Comparison of ENCODE assay signal across 21 cellular contexts in genomic region chr17:80625627-80626026, GRCh38.
"Had no signal": no experiment of that assay in that cellular context is flagged by ENCODE, and none has a peak within 500 bp of the region (broad histone marks: within the 10 kb centered on the region; RNA-seq: fewer than 3 reads in every experiment).

No MANE protein-coding gene starts in this region.

- H3K36me3 ChIP-seq: right lobe of liver had no signal

- DNase-seq: activated CD4-positive, alpha-beta memory T cell treated with anti-CD3 and anti-CD28 coated beads for 36 hours; activated CD4-positive, alpha-beta T cell treated with anti-CD3 and anti-CD28 coated beads for 4 hours; activated CD4-positive, CD25-positive, alpha-beta regulatory T cell; activated naive CD4-positive, alpha-beta T cell treated with Interleukin-2 at 50 U/mL for 16 hours; activated naive CD8-positive, alpha-beta T cell treated with anti-CD3 and anti-CD28 coated beads for 36 hours; activated T-cell treated with anti-CD3 and anti-CD28 coated beads, Interleukin-2, amount 50 U/mL, for 48 hours; amniotic stem cell; cerebellar nuclear complex; heart left ventricle; lower lobe of right lung; naive thymus-derived CD4-positive, alpha-beta T cell; occipital lobe; right lobe of liver; small intestine; stimulated activated CD4-positive, alpha-beta T cell treated with anti-CD3 and anti-CD28 coated beads, Interleukin-2, amount 100 ng/mL, for 24 hours; stomach had no signal

- H3K4me3 ChIP-seq: coronary artery, heart left ventricle, lower lobe of right lung, right lobe of liver, stomach, suprapubic skin, tibial nerve had no signal

- H3K9me3 ChIP-seq: heart left ventricle, lower lobe of right lung, right lobe of liver, stomach, suprapubic skin, tibial nerve had no signal

- ATAC-seq: heart left ventricle; lower lobe of right lung; naive thymus-derived CD4-positive, alpha-beta T cell; right lobe of liver; stimulated activated effector memory CD8-positive, alpha-beta T cell treated with anti-CD3 and anti-CD28 coated beads, Interleukin-12 subunit alpha, Interleukin-12 subunit beta, amount 100 ng/mL, for 72 hours had no signal

- H3K4me1 ChIP-seq: lower lobe of right lung, right lobe of liver, suprapubic skin, tibial nerve had no signal

- H3K27me3 ChIP-seq: heart left ventricle, right lobe of liver, stomach, suprapubic skin, tibial nerve had no signal

- H3K27ac ChIP-seq: coronary artery, epithelial cell of prostate, heart left ventricle, lower lobe of right lung, right lobe of liver, stomach, suprapubic skin, tibial nerve had no signal
